ENCODE assay signal across 32 cellular contexts in genomic region chr3:98530676-98531075, GRCh38. TPM values are rescaled to one million over a fixed set of nuclear protein-coding genes. Genes with fewer than 3 reads are reported as not detected.
A peak's percentile ranks its signal among the peaks of the same experiment; 100 is the strongest.
DNase-seq lines count a peak whose midpoint lies in the region; ATAC-seq and FAIRE-seq lines count a peak whose summit lies in the region.
"Had no signal": no experiment of that assay in that cellular context is flagged by ENCODE, and none has a peak within 500 bp of the region (broad histone marks: within the 10 kb centered on the region; RNA-seq: fewer than 3 reads in every experiment).

No MANE protein-coding gene starts in this region.

- H3K27me3 ChIP-seq in naive thymus-derived CD4-positive, alpha-beta T cell (ENCODE audit: control insufficient read depth in 2 of 2, insufficient read depth in 2 of 2, low read length in 2 of 2) = no peaks in the 10 kb centered on the region
- H3K27me3 ChIP-seq: adrenal gland, MG63, pancreas, right atrium auricular region had no signal

- POLR2A ChIA-PET in naive thymus-derived CD4-positive, alpha-beta T cell (lab: Charles Lee) = no interaction called here

- peak overlapping the region; percentile 1 to 55 for H3K4me3 Mint-ChIP-seq in stimulated activated naive CD8-positive, alpha-beta T cell treated with anti-CD3 and anti-CD28 coated beads, Interleukin-15, amount 100 ng/mL, for 72 hours
- peak overlapping the region in 1 of 10 donors; percentile 37 for H3K4me3 Mint-ChIP-seq in naive thymus-derived CD4-positive, alpha-beta T cell
- H3K4me3 Mint-ChIP-seq: brain, CD14-positive monocyte had no signal

- intact Hi-C loops in naive thymus-derived CD4-positive, alpha-beta T cell (cut with micrococcal nuclease) = loop anchor here in 1 of 2 donors (1.0 kb wide), 1 partner anchor 7 kb away; no protein-coding TSS in a partner anchor

- no peaks in the 10 kb centered on the region for H3K4me1 ChIP-seq in naive thymus-derived CD4-positive, alpha-beta T cell (ENCODE audit: control insufficient read depth in 2 of 2, insufficient read depth in 2 of 2, low read length in 2 of 2)
- H3K4me1 ChIP-seq: adrenal gland, left ventricle myocardium inferior, pancreas, right atrium auricular region, tibial artery had no signal

- DNase-seq in stimulated activated naive CD8-positive, alpha-beta T cell treated with anti-CD3 and anti-CD28 coated beads, Interleukin-15, amount 100 ng/mL, for 72 hours = no peak
- DNase-seq in stimulated activated naive CD8-positive, alpha-beta T cell treated with anti-CD3 and anti-CD28 coated beads, Interleukin-15, Interleukin-2, amounts not matched to agents 100 U/mL and 50 U/mL, for 24 hours = no peak
- no peak for DNase-seq in naive thymus-derived CD4-positive, alpha-beta T cell
- no peak for DNase-seq in urothelium cell line (ENCODE audit: low spot score)
- DNase-seq: activated CD8-positive, alpha-beta memory T cell treated with anti-CD3 and anti-CD28 coated beads, Interleukin-2, amount 50 U/mL, for 4 hours; adrenal gland; HCEC 1CT; left ventricle myocardium inferior; MG63; NCI-H1417 treated with DMSO at 0.1 percent for 48 hours; NCI-H510A; pancreas; SIG-M5; stimulated activated CD4-positive, alpha-beta T cell treated with anti-CD3 and anti-CD28 coated beads, Interleukin-12 subunit alpha, Interleukin-12 subunit beta, amount 100 ng/mL, for 4 hours; stimulated activated CD4-positive, alpha-beta T cell treated with anti-CD3 and anti-CD28 coated beads, Interleukin-4, amount 100 ng/mL, for 4 hours; tibial artery had no signal

- no peaks in the 10 kb centered on the region for H3K27me3 Mint-ChIP-seq in stimulated activated naive CD8-positive, alpha-beta T cell treated with anti-CD3 and anti-CD28 coated beads, Interleukin-15, amount 100 ng/mL, for 72 hours
- peaks cover 0 to 2% (median 0%) of the 10 kb centered on the region in 5 donors for H3K27me3 Mint-ChIP-seq in naive thymus-derived CD4-positive, alpha-beta T cell
- H3K27me3 Mint-ChIP-seq: brain had no signal

- CTCF ChIA-PET in naive thymus-derived CD4-positive, alpha-beta T cell (lab: Charles Lee) = interaction anchor here (0.5 kb wide), 1 partner anchor 27 kb away, joined by 3 read pairs; no protein-coding TSS in a partner anchor

- H3K9me3 ChIP-seq in naive thymus-derived CD4-positive, alpha-beta T cell (ENCODE audit: control insufficient read depth in 2 of 3, low read length in 3 of 3) = no peaks in the 10 kb centered on the region
- H3K9me3 ChIP-seq: adrenal gland, left ventricle myocardium inferior, MG63, pancreas, right atrium auricular region, tibial artery had no signal

- peaks cover 0 to 40% (median 0%) of the 10 kb centered on the region in 5 donors for H3K36me3 Mint-ChIP-seq in naive thymus-derived CD4-positive, alpha-beta T cell
- H3K36me3 Mint-ChIP-seq: brain, CD14-positive monocyte had no signal

- no peak for FAIRE-seq in urothelium cell line (lab: Jason Lieb, UNC)
- FAIRE-seq: endothelial cell of umbilical vein, islet of Langerhans, K562, pancreas had no signal

- peaks cover 47% of the 10 kb centered on the region for H3K4me1 Mint-ChIP-seq in stimulated activated naive CD8-positive, alpha-beta T cell treated with anti-CD3 and anti-CD28 coated beads, Interleukin-15, amount 100 ng/mL, for 72 hours
- H3K4me1 Mint-ChIP-seq in naive thymus-derived CD4-positive, alpha-beta T cell = peaks cover 0 to 53% (median 0%) of the 10 kb centered on the region in 7 donors
- H3K4me1 Mint-ChIP-seq: brain had no signal

- no peak overlapping the region for H3K27ac Mint-ChIP-seq in stimulated activated naive CD8-positive, alpha-beta T cell treated with anti-CD3 and anti-CD28 coated beads, Interleukin-15, amount 100 ng/mL, for 72 hours
- peak overlapping the region in 1 of 9 donors; percentile 31 for H3K27ac Mint-ChIP-seq in naive thymus-derived CD4-positive, alpha-beta T cell
- H3K27ac Mint-ChIP-seq: CD14-positive monocyte; stimulated activated naive CD8-positive, alpha-beta T cell treated with anti-CD3 and anti-CD28 coated beads, Interleukin-15, Interleukin-2, amounts not matched to agents 100 ng/mL and 50 ng/mL, for 24 hours had no signal

- H3K9me3 Mint-ChIP-seq in stimulated activated naive CD8-positive, alpha-beta T cell treated with anti-CD3 and anti-CD28 coated beads, Interleukin-15, amount 100 ng/mL, for 72 hours = no peaks in the 10 kb centered on the region
- H3K9me3 Mint-ChIP-seq in naive thymus-derived CD4-positive, alpha-beta T cell = no peaks in the 10 kb centered on the region
- H3K9me3 Mint-ChIP-seq: brain; CD14-positive monocyte; stimulated activated naive CD8-positive, alpha-beta T cell treated with anti-CD3 and anti-CD28 coated beads, Interleukin-15, Interleukin-2, amounts not matched to agents 100 ng/mL and 50 ng/mL, for 24 hours had no signal

- H3K27ac ChIP-seq in naive thymus-derived CD4-positive, alpha-beta T cell (ENCODE audit: low read depth, low read length) = no peak overlapping the region
- H3K27ac ChIP-seq: adrenal gland, left ventricle myocardium inferior, pancreas, right atrium auricular region, tibial artery had no signal

- no peak for ATAC-seq in stimulated activated naive CD8-positive, alpha-beta T cell treated with anti-CD3 and anti-CD28 coated beads, Interleukin-15, amount 100 ng/mL, for 72 hours
- ATAC-seq in stimulated activated naive CD8-positive, alpha-beta T cell treated with anti-CD3 and anti-CD28 coated beads, Interleukin-15, Interleukin-2, amounts not matched to agents 100 U/mL and 50 U/mL, for 24 hours = no peak
- ATAC-seq in GM18870 (IDR thresholded peaks at IDR 0.05; ENCODE audit: unreplicated experiment) = peak; percentile 20
- ATAC-seq in HG03565 (IDR thresholded peaks at IDR 0.05; ENCODE audit: unreplicated experiment) = peak; percentile 28
- no peak for ATAC-seq in naive thymus-derived CD4-positive, alpha-beta T cell
- no peak for ATAC-seq in esophagus mucosa
- ATAC-seq: Panc1, pancreas had no signal

- H3K36me3 ChIP-seq in naive thymus-derived CD4-positive, alpha-beta T cell (ENCODE audit: control insufficient read depth in 2 of 3, insufficient read depth in 3 of 3, low read length in 3 of 3) = no peaks in the 10 kb centered on the region
- H3K36me3 ChIP-seq: adrenal gland, left ventricle myocardium inferior, MG63, pancreas, right atrium auricular region, tibial artery had no signal

- H3K4me3 ChIP-seq in naive thymus-derived CD4-positive, alpha-beta T cell (ENCODE audit: low read length) = no peak overlapping the region
- H3K4me3 ChIP-seq: adrenal gland, K562, left ventricle myocardium inferior, MG63, pancreas, right atrium auricular region, tibial artery had no signal

RNA-seq across cellular contexts. Expression of gene GPR15, which starts 1.1 kb away (rescaled TPM):
- 10 to 100 TPM in 2 of 5 experiments, 1 to 10 TPM in 3; 3.3 to 24.2 (median 5.1) TPM for total RNA-seq in naive thymus-derived CD4-positive, alpha-beta T cell
- under 1 TPM; 0.52 to 0.79 TPM for polyA plus RNA-seq in naive thymus-derived CD4-positive, alpha-beta T cell
- total RNA-seq in esophagus mucosa = 0.32 TPM
- total RNA-seq: cerebellum, Daoy, endothelial cell of umbilical vein, glomerular endothelial cell, HT-29, left ventricle myocardium inferior, right atrium auricular region had no signal
- polyA plus RNA-seq: adrenal gland, CD14-positive monocyte, endothelial cell of umbilical vein, K562, neural cell had no signal

RNA-seq across cellular contexts. Expression of gene CLDND1, which starts 8.0 kb away (rescaled TPM):
- 100 to 1,000 TPM; 100 to 478 (median 132) TPM for total RNA-seq in naive thymus-derived CD4-positive, alpha-beta T cell
- polyA plus RNA-seq in naive thymus-derived CD4-positive, alpha-beta T cell = 10 to 100 TPM; 40.6 to 47.4 TPM
- total RNA-seq in esophagus mucosa = 81.6 TPM

RNA-seq across cellular contexts. Expression of gene OR5K2, which starts 33.2 kb away (rescaled TPM):
- not detected for total RNA-seq in naive thymus-derived CD4-positive, alpha-beta T cell
- not detected for polyA plus RNA-seq in naive thymus-derived CD4-positive, alpha-beta T cell
- not detected for total RNA-seq in esophagus mucosa
- total RNA-seq: adrenal gland, cerebellum, Daoy, endothelial cell of umbilical vein, glomerular endothelial cell, HT-29, K562, left ventricle myocardium inferior, pancreas, right atrium auricular region had no signal
- polyA plus RNA-seq: adrenal gland, CD14-positive monocyte, endothelial cell of umbilical vein, K562, neural cell, pancreas had no signal

Comparison
In these comparisons a context has a peak if more than half of its experiments do, and no peak if none do; other contexts are left out.
1. ATAC-seq: peak in GM18870 (single experiment) and HG03565 (single experiment); none in stimulated activated naive CD8-positive, alpha-beta T cell treated with anti-CD3 and anti-CD28 coated beads, Interleukin-15, amount 100 ng/mL, for 72 hours (single experiment), stimulated activated naive CD8-positive, alpha-beta T cell treated with anti-CD3 and anti-CD28 coated beads, Interleukin-15, Interleukin-2, amounts not matched to agents 100 U/mL and 50 U/mL, for 24 hours (single experiment), naive thymus-derived CD4-positive, alpha-beta T cell (single experiment) and esophagus mucosa (single experiment).